ENCODE assay signal across 8 cellular contexts in genomic region chr3:158434412-158435038, GRCh38.
DNase-seq lines count a peak whose midpoint lies in the region; ATAC-seq, FAIRE-seq and TF ChIP-seq lines count a peak whose summit lies in the region.

No MANE protein-coding gene starts in this region.

- H3K79me2 ChIP-seq in neural progenitor cell (ENCODE audit: low read depth) = no peaks in the 10 kb centered on the region

- ATAC-seq in HG03175 (IDR thresholded peaks at IDR 0.05; ENCODE audit: unreplicated experiment) = peak; percentile 79

- no peaks in the 10 kb centered on the region for H3K36me3 ChIP-seq in neural progenitor cell

- no peaks in the 10 kb centered on the region for H4K20me1 ChIP-seq in neural progenitor cell (ENCODE audit: low read depth)

- no peak overlapping the region for H3K4me2 ChIP-seq in neural progenitor cell

- H3K27ac ChIP-seq in neural progenitor cell = no peak overlapping the region

- H3K4me1 Mint-ChIP-seq in activated CD4-positive, alpha-beta memory T cell treated with anti-CD3 and anti-CD28 coated beads for 36 hours (ENCODE audit: low read depth) = no peaks in the 10 kb centered on the region
- no peaks in the 10 kb centered on the region for H3K4me1 Mint-ChIP-seq in neural progenitor cell

- TF ChIP-seq CTCF in fibroblast of the aortic adventitia (IDR thresholded peaks at IDR 0.05; ENCODE audit: insufficient read depth, low read length) (peak; percentile 76), neural progenitor cell (IDR thresholded peaks at IDR 0.05) (peak; percentile 85)

- peak; percentile 81 for FAIRE-seq in GM19239 (lab: Jason Lieb, UNC)

- no peaks in the 10 kb centered on the region for H3K9me3 Mint-ChIP-seq in activated CD4-positive, alpha-beta memory T cell treated with anti-CD3 and anti-CD28 coated beads for 36 hours
- H3K9me3 Mint-ChIP-seq in neural progenitor cell = no peaks in the 10 kb centered on the region

- DNase-seq in COR-L47 (lab: John Stamatoyannopoulos, UW) (peak; percentile 49), GM19239 (ENCODE audit: insufficient read length, low spot score) (no peak), NCI-H446 (lab: John Stamatoyannopoulos, UW) (peak; percentile 72 to 77), fibroblast of the aortic adventitia (ENCODE audit: low read depth) (peak; percentile 80), neural progenitor cell (ENCODE audit: low spot score) (peak; percentile 79), NCI-H128 (lab: John Stamatoyannopoulos, UW; ENCODE audit: unreplicated experiment) (no peak)
- DNase-seq in activated CD4-positive, alpha-beta memory T cell treated with anti-CD3 and anti-CD28 coated beads for 36 hours = peak; percentile 16

- H3K4me3 ChIP-seq in fibroblast of the aortic adventitia (ENCODE audit: low read depth, low read length) (no peak overlapping the region), neural progenitor cell (no peak overlapping the region)

- no peaks in the 10 kb centered on the region for H3F3A ChIP-seq in neural progenitor cell (ENCODE audit: low read depth)

- no peaks in the 10 kb centered on the region for H3K27me3 ChIP-seq in neural progenitor cell

- no peak overlapping the region for H3K27ac Mint-ChIP-seq in activated CD4-positive, alpha-beta memory T cell treated with anti-CD3 and anti-CD28 coated beads for 36 hours
- H3K27ac Mint-ChIP-seq in neural progenitor cell = no peak overlapping the region

- H3K9ac ChIP-seq in neural progenitor cell = no peak overlapping the region

- CTCF ChIA-PET in activated CD4-positive, alpha-beta memory T cell treated with anti-CD3 and anti-CD28 coated beads for 36 hours (lab: Charles Lee) = interaction anchor here (0.7 to 2.7 kb wide), 13 partner anchors 9 to 903 kb away, joined by 3 to 21 read pairs (median 4); no protein-coding TSS in a partner anchor

- peaks cover 4% of the 10 kb centered on the region for H3K36me3 Mint-ChIP-seq in activated CD4-positive, alpha-beta memory T cell treated with anti-CD3 and anti-CD28 coated beads for 36 hours
- no peaks in the 10 kb centered on the region for H3K36me3 Mint-ChIP-seq in neural progenitor cell

- H3K9me3 ChIP-seq in neural progenitor cell (ENCODE audit: low read depth) = no peaks in the 10 kb centered on the region

- H3K27me3 Mint-ChIP-seq in activated CD4-positive, alpha-beta memory T cell treated with anti-CD3 and anti-CD28 coated beads for 36 hours = no peaks in the 10 kb centered on the region
- H3K27me3 Mint-ChIP-seq in neural progenitor cell (ENCODE audit: insufficient read depth, low read depth) = no peaks in the 10 kb centered on the region

- POLR2A ChIA-PET in activated CD4-positive, alpha-beta memory T cell treated with anti-CD3 and anti-CD28 coated beads for 36 hours (lab: Charles Lee) = no interaction called here

- H2AFZ ChIP-seq in neural progenitor cell (replicated peaks) = no peak overlapping the region

- intact Hi-C loops in activated CD4-positive, alpha-beta memory T cell treated with anti-CD3 and anti-CD28 coated beads for 36 hours (cut with micrococcal nuclease) = loop anchor here (1.0 to 10.0 kb wide), 5 partner anchors 325 to 900 kb away; no protein-coding TSS in a partner anchor

- H3K4me3 Mint-ChIP-seq in activated CD4-positive, alpha-beta memory T cell treated with anti-CD3 and anti-CD28 coated beads for 36 hours = no peak overlapping the region
- H3K4me3 Mint-ChIP-seq in neural progenitor cell = no peak overlapping the region

- no peaks in the 10 kb centered on the region for H3K4me1 ChIP-seq in neural progenitor cell

Comparison
In these comparisons a context has a peak if more than half of its experiments do, and no peak if none do; other contexts are left out.
1. DNase-seq: peak in COR-L47 (single experiment), NCI-H446 (2 of 2), activated CD4-positive, alpha-beta memory T cell treated with anti-CD3 and anti-CD28 coated beads for 36 hours (single experiment), fibroblast of the aortic adventitia (single experiment) and neural progenitor cell (single experiment); none in GM19239 (single experiment) and NCI-H128 (single experiment).